Comparison of ENCODE assay signal across 17 cellular contexts in genomic region chrX:10566726-10567097, GRCh38. TPM values are rescaled to one million over a fixed set of nuclear protein-coding genes. Genes with fewer than 3 reads are reported as not detected.
DNase-seq lines count a peak whose midpoint lies in the region; ATAC-seq, FAIRE-seq and TF ChIP-seq lines count a peak whose summit lies in the region.
"Had no signal": no experiment of that assay in that cellular context is flagged by ENCODE, and none has a peak within 500 bp of the region (broad histone marks: within the 10 kb centered on the region; RNA-seq: fewer than 3 reads in every experiment).

No MANE protein-coding gene starts in this region.

- no peak for TF ChIP-seq POLR2A in breast epithelium (IDR thresholded peaks at IDR 0.05)

- DNase-seq in MCF 10A (ENCODE audit: unreplicated experiment): no peak
- DNase-seq in breast epithelium (ENCODE audit: low spot score in 2 of 2): no peak
- peak; percentile 53 for DNase-seq in NCI-H510A treated with DMSO at 0.1 percent for 48 hours (lab: John Stamatoyannopoulos, UW)
- peak in 1 of 6 donors; percentile 25 for DNase-seq in pancreas
- no peak for DNase-seq in stimulated activated CD4-positive, alpha-beta T cell treated with anti-CD3 and anti-CD28 coated beads, Interleukin-15, amount 100 ng/mL, for 24 hours
- DNase-seq: CD4-positive, alpha-beta T cell; DMS79; H7; NCI-H1105; NCI-H1694; NCI-H2081 treated with DMSO at 0.1 percent for 48 hours had no signal

- H3K4me3 Mint-ChIP-seq in MCF 10A (ENCODE audit: unreplicated experiment): no peak overlapping the region
- H3K4me3 Mint-ChIP-seq: CD4-positive, alpha-beta T cell had no signal

- H3K9me3 Mint-ChIP-seq in MCF 10A (ENCODE audit: unreplicated experiment): no peaks in the 10 kb centered on the region

- H3K4me1 Mint-ChIP-seq in MCF 10A (ENCODE audit: insufficient read depth, unreplicated experiment): peaks cover 20% of the 10 kb centered on the region

- ATAC-seq in pancreas (peak; percentile 68 to 78 (median 74)), GM18517 (IDR thresholded peaks at IDR 0.05; ENCODE audit: unreplicated experiment) (no peak), GM18520 (IDR thresholded peaks at IDR 0.05; ENCODE audit: unreplicated experiment) (no peak)

- H3K36me3 Mint-ChIP-seq in MCF 10A (ENCODE audit: insufficient read depth, unreplicated experiment): peaks cover 8% of the 10 kb centered on the region

- H3K4me3 ChIP-seq in breast epithelium (no peak overlapping the region), pancreas (no peak overlapping the region)
- H3K4me3 ChIP-seq: SJSA1 had no signal

- POLR2A ChIA-PET in MCF 10A (lab: Yijun Ruan, JAX): interaction anchor here (0.8 kb wide), 1 partner anchor 504 kb away, joined by 3 read pairs; no protein-coding TSS in a partner anchor

- H3K27ac ChIP-seq in breast epithelium (no peak overlapping the region), pancreas (peak overlapping the region in 1 of 4 donors; percentile 14)
- H3K27ac ChIP-seq: SJSA1 had no signal

- intact Hi-C loops in MCF 10A (cut with micrococcal nuclease) (no loop called here), breast epithelium (cut with DNase I; ENCODE audit: low total_unique reads) (no loop called here), pancreas (cut with DNase I) (no loop called here)

- H3K27me3 ChIP-seq in breast epithelium: no peaks in the 10 kb centered on the region
- no peaks in the 10 kb centered on the region for H3K27me3 ChIP-seq in pancreas
- H3K27me3 ChIP-seq: SJSA1 had no signal

- H3K27ac Mint-ChIP-seq in MCF 10A (ENCODE audit: low read depth, unreplicated experiment): peak overlapping the region; percentile 0
- H3K27ac Mint-ChIP-seq: CD4-positive, alpha-beta T cell had no signal

- BruUV-seq in MCF 10A (replicated peaks; lab: Mats Ljungman, UMichigan): no TSS peak

- peak; percentile 36 for FAIRE-seq in islet of Langerhans (lab: Jason Lieb, UNC)
- no peak for FAIRE-seq in pancreas (lab: Jason Lieb, UNC)
- FAIRE-seq: GM12892, GM18507 had no signal

- H3K27me3 Mint-ChIP-seq in MCF 10A (ENCODE audit: insufficient read depth, unreplicated experiment): no peaks in the 10 kb centered on the region
- H3K27me3 Mint-ChIP-seq: CD4-positive, alpha-beta T cell had no signal

- CTCF ChIA-PET in MCF 10A (lab: Yijun Ruan, JAX): interaction anchor here (1.2 kb wide), 1 partner anchor 11 kb away, joined by 3 read pairs; no protein-coding TSS in a partner anchor

- H3K36me3 ChIP-seq in breast epithelium (no peaks in the 10 kb centered on the region), pancreas (no peaks in the 10 kb centered on the region)

- H3K4me1 ChIP-seq in breast epithelium (no peaks in the 10 kb centered on the region), pancreas (no peaks in the 10 kb centered on the region)

- H3K9me3 ChIP-seq in breast epithelium (no peaks in the 10 kb centered on the region), pancreas (no peaks in the 10 kb centered on the region)
- H3K9me3 ChIP-seq: SJSA1 had no signal

- TF ChIP-seq CTCF in MCF 10A (IDR thresholded peaks at IDR 0.05; ENCODE audit: unreplicated experiment): no peak
- TF ChIP-seq CTCF in breast epithelium (IDR thresholded peaks at IDR 0.05): no peak
- no peak for TF ChIP-seq CTCF in pancreas (IDR thresholded peaks at IDR 0.05)

- WGBS in pancreas, 2 donors: 30 to 55% methylated on average over 11 of the region's 11 CpGs

RNA-seq across cellular contexts. Expression of gene MID1, which starts 53.7 kb away (rescaled TPM):
- total RNA-seq in MCF 10A (2022) (9.7 and 10.0 TPM in 2 replicates), breast epithelium (10 to 100 TPM in 2 of 3 donors, 1 to 10 TPM in 1; 6.9 to 18.9 (median 10.8) TPM), pancreas (10 to 100 TPM in 2 of 6 donors, 1 to 10 TPM in 4; 3.9 to 19.2 (median 5.3) TPM)
- polyA plus RNA-seq in pancreas: 1 to 10 TPM; 3.3 to 3.5 TPM

Comparison
In these comparisons a context has a peak if more than half of its experiments do, and no peak if none do; other contexts are left out.
1. ATAC-seq: peak in pancreas (4 of 4); none in GM18517 (single experiment) and GM18520 (single experiment).